Comparison of ENCODE assay signal across 8 cellular contexts in the genomic region with DNA sequence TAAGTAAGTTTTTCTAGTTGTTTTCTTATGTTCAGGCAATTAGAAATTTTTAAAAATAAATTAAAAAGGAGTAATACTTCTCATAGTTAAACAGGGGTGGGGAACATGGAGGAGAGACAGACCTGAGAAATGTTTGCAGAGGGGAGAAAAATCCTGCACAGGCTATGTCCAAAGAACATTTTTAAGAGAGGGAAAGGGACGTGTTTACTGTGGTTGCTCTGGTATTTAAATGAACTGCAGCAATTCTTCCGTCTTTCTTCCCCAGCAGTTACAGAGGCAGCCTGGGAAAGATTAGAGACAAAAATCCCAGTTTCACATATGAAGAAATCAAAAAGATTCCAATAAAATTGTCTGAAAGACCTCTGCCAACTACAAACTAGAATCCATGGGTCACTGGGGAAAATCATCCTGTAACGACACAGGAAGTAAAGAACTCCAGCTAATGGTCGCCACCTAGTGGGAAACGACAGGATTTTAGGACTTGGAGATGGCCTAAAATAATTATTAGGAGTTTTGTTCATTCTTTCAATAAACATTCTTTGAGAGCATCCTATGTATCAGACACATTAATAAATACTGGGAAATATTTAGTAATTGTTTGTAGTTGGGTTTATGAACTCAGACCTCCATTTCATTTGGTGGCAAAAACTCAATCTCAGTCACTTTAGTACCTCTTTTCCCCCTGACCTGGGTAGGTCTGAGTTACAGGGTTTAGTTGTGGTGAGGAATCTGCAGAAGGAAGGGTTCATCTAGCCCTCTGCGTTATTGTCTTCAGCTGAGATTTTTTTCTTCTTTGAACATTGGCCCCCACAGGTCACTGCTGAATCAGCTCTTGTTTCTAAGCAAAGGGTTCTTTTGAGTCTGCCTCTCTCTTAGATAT.
DNase-seq lines count a peak whose midpoint lies in the region; ATAC-seq and TF ChIP-seq lines count a peak whose summit lies in the region.

No MANE protein-coding gene starts in this region.

- peak overlapping the region; percentile 56 for H3K27ac Mint-ChIP-seq in endodermal cell

- no peaks in the 10 kb centered on the region for H3F3A ChIP-seq in MM.1S (ENCODE audit: insufficient read depth, low read length)

- H3K27ac ChIP-seq in MM.1S (ENCODE audit: low read length) (no peak overlapping the region), endodermal cell (ENCODE audit: low read depth, low read length) (no peak overlapping the region), tibial artery (no peak overlapping the region)

- peak overlapping the region; percentile 22; the same call in 1 of the 2 replicates for H3K4me3 ChIP-seq in AG10803 (ENCODE audit: low read length)
- no peak overlapping the region for H3K4me3 ChIP-seq in MM.1S (ENCODE audit: low read length)
- no peak overlapping the region for H3K4me3 ChIP-seq in endodermal cell (ENCODE audit: low read length)
- no peak overlapping the region for H3K4me3 ChIP-seq in tibial artery

- H3K79me2 ChIP-seq in MM.1S (ENCODE audit: low read length), result no peaks in the 10 kb centered on the region

- 27 to 37% methylated on average over 2 to 6 of the region's 6 CpGs for WGBS in endodermal cell (ENCODE audit: insufficient coverage in 1 of 2, insufficient read length in 1 of 2), 2 experiments

- peaks cover 5% of the 10 kb centered on the region for H3K4me1 Mint-ChIP-seq in endodermal cell

- intact Hi-C loops in tibial artery (cut with DNase I; ENCODE audit: low total_unique reads), result loop anchor here (5.0 kb wide), 1 partner anchor 68 kb away; a partner anchor contains a TSS

- no peaks in the 10 kb centered on the region for H3K36me3 ChIP-seq in MM.1S (replicated peaks; ENCODE audit: insufficient read depth, low read length)
- H3K36me3 ChIP-seq in endodermal cell (ENCODE audit: control insufficient read depth, insufficient read depth, low read length), result no peaks in the 10 kb centered on the region
- no peaks in the 10 kb centered on the region for H3K36me3 ChIP-seq in tibial artery

- no peak overlapping the region; the same call in 1 of the 2 replicates for H3K9ac ChIP-seq in MM.1S (ENCODE audit: low read length)
- no peak overlapping the region for H3K9ac ChIP-seq in endodermal cell (ENCODE audit: extremely low read depth, low read length, poor library complexity, severe bottlenecking)

- H3K4me1 ChIP-seq in MM.1S (ENCODE audit: low read length), result no peaks in the 10 kb centered on the region
- no peaks in the 10 kb centered on the region for H3K4me1 ChIP-seq in endodermal cell (ENCODE audit: control insufficient read depth, insufficient read depth, low read length)
- no peaks in the 10 kb centered on the region for H3K4me1 ChIP-seq in tibial artery

- no peaks in the 10 kb centered on the region for H3K27me3 Mint-ChIP-seq in endodermal cell (ENCODE audit: insufficient read depth)

- peak; percentile 73 for ATAC-seq in HG02610 (IDR thresholded peaks at IDR 0.05; ENCODE audit: unreplicated experiment)

- peak overlapping the region; percentile 22; the same call in 1 of the 2 replicates for H3K4me2 ChIP-seq in MM.1S (ENCODE audit: low read depth, low read length)

- no peaks in the 10 kb centered on the region for H3K36me3 Mint-ChIP-seq in endodermal cell (ENCODE audit: low read depth)

- H4K20me1 ChIP-seq in MM.1S (ENCODE audit: insufficient read depth, low read length), result no peaks in the 10 kb centered on the region

- H3K9me3 ChIP-seq in MM.1S (replicated peaks; ENCODE audit: insufficient read depth, low read length) (no peaks in the 10 kb centered on the region), endodermal cell (ENCODE audit: control insufficient read depth, low read length) (no peaks in the 10 kb centered on the region), tibial artery (no peaks in the 10 kb centered on the region)

- TF ChIP-seq CTCF in AG10803 (conservative IDR thresholded peaks at IDR 0.05; ENCODE audit: low read length) (peak; percentile 82), GM12873 (IDR thresholded peaks at IDR 0.05; ENCODE audit: insufficient read depth, low read depth, low read length, missing control alignments) (peak; percentile 62), MM.1S (IDR thresholded peaks at IDR 0.05; ENCODE audit: low read length) (peak; percentile 88), endodermal cell (conservative IDR thresholded peaks at IDR 0.05) (peak; percentile 88), tibial artery (IDR thresholded peaks at IDR 0.05) (peak; percentile 78 to 81)

- DNase-seq in AG10803 (ENCODE audit: low read depth) (peak; percentile 78), MM.1S (peak; percentile 67), SHP77 treated with DMSO at 0.1 percent for 48 hours (lab: John Stamatoyannopoulos, UW) (peak; percentile 26), endodermal cell (peak; percentile 75), lung microvascular endothelial cell (ENCODE audit: low read depth in 2 of 2) (peak; percentile 78 to 84), tibial artery (peak in 1 of 2 donors; percentile 60)

- H2AFZ ChIP-seq in MM.1S (ENCODE audit: low read length), result peak overlapping the region; percentile 32

- H3K4me3 Mint-ChIP-seq in endodermal cell, result no peak overlapping the region

- no peaks in the 10 kb centered on the region for H3K9me3 Mint-ChIP-seq in endodermal cell

- H3K27me3 ChIP-seq in MM.1S (replicated peaks; ENCODE audit: insufficient read depth, low read length) (no peaks in the 10 kb centered on the region), endodermal cell (ENCODE audit: control insufficient read depth, insufficient read depth, low read length, poor library complexity, severe bottlenecking) (no peaks in the 10 kb centered on the region), tibial artery (no peaks in the 10 kb centered on the region)

- no peaks in the 10 kb centered on the region for H3K9me2 ChIP-seq in MM.1S (replicated peaks; ENCODE audit: insufficient read depth, low read length)
